17 cellular contexts compared by ENCODE assay signal in genomic region chr12:104599272-104599984, GRCh38.
"Had no signal": no experiment of that assay in that cellular context is flagged by ENCODE, and none has a peak within 500 bp of the region (broad histone marks: within the 10 kb centered on the region; RNA-seq: fewer than 3 reads in every experiment).

No MANE protein-coding gene starts in this region.

- H3K36me3 ChIP-seq: colonic mucosa, suprapubic skin, transverse colon had no signal

- ATAC-seq: activated CD4-positive, CD25-positive, alpha-beta regulatory T cell treated with anti-CD3 and anti-CD28 coated beads, Interleukin-2, amount 50 U/mL, for 24 hours; activated CD8-positive, alpha-beta T cell treated with anti-CD3 and anti-CD28 coated beads, Interleukin-2, amount 10 ng/mL, durations not matched to agents 7 days and 5 days; left lobe of liver; stimulated activated naive CD8-positive, alpha-beta T cell treated with anti-CD3 and anti-CD28 coated beads, Interleukin-15, amount 100 ng/mL, for 72 hours had no signal

- H3K9me3 ChIP-seq: colonic mucosa, suprapubic skin, transverse colon had no signal

- H3K27me3 Mint-ChIP-seq: activated CD4-positive, alpha-beta T cell treated with anti-CD3 and anti-CD28 coated beads, Interleukin-2, amount 10 ng/mL, durations not matched to agents 7 days and 5 days; activated T-cell treated with anti-CD3 and anti-CD28 coated beads, Interleukin-2, amount 50 U/mL, for 24 hours; progenitor cell of endocrine pancreas; stimulated activated naive CD8-positive, alpha-beta T cell treated with anti-CD3 and anti-CD28 coated beads, Interleukin-15, amount 100 ng/mL, for 72 hours had no signal

- H3K9me3 Mint-ChIP-seq: activated CD4-positive, alpha-beta T cell treated with anti-CD3 and anti-CD28 coated beads, Interleukin-2, amount 10 ng/mL, durations not matched to agents 7 days and 5 days; activated naive CD4-positive, alpha-beta T cell treated with anti-CD3 and anti-CD28 coated beads for 36 hours; activated T-cell treated with anti-CD3 and anti-CD28 coated beads, Interleukin-2, amount 50 U/mL, for 24 hours; activated T-helper 2 cell treated with anti-CD3 and anti-CD28 coated beads, Interferon-gamma antibody, Interleukin-2, Interleukin-4, amounts not matched to agents 10 μg/mL and 5 μg/mL and 100 μg/mL, durations not matched to agents 14 hours and 24 hours and 36 hours; stimulated activated naive CD8-positive, alpha-beta T cell treated with anti-CD3 and anti-CD28 coated beads, Interleukin-15, amount 100 ng/mL, for 72 hours had no signal

- H3K27ac Mint-ChIP-seq: activated CD4-positive, alpha-beta T cell treated with anti-CD3 and anti-CD28 coated beads, Interleukin-2, amount 10 ng/mL, durations not matched to agents 7 days and 5 days; activated CD8-positive, alpha-beta T cell treated with anti-CD3 and anti-CD28 coated beads, Interleukin-2, amount 10 ng/mL, durations not matched to agents 7 days and 5 days; activated naive CD4-positive, alpha-beta T cell treated with anti-CD3 and anti-CD28 coated beads for 36 hours; activated T-cell treated with anti-CD3 and anti-CD28 coated beads, Interleukin-2, amount 50 U/mL, for 24 hours; activated T-helper 2 cell treated with anti-CD3 and anti-CD28 coated beads, Interferon-gamma antibody, Interleukin-2, Interleukin-4, amounts not matched to agents 10 μg/mL and 5 μg/mL and 100 μg/mL, durations not matched to agents 14 hours and 24 hours and 36 hours; progenitor cell of endocrine pancreas had no signal

- H3K4me1 ChIP-seq: colonic mucosa had no signal

- H3K27ac ChIP-seq: colonic mucosa, suprapubic skin, transverse colon had no signal

- DNase-seq: activated CD4-positive, alpha-beta T cell treated with anti-CD3 and anti-CD28 coated beads, Interleukin-2, amount 10 ng/mL, durations not matched to agents 7 days and 5 days; activated CD8-positive, alpha-beta T cell treated with anti-CD3 and anti-CD28 coated beads, Interleukin-2, amount 10 ng/mL, durations not matched to agents 7 days and 5 days; activated naive CD4-positive, alpha-beta T cell treated with anti-CD3 and anti-CD28 coated beads for 36 hours; activated T-cell treated with anti-CD3 and anti-CD28 coated beads, Interleukin-2, amount 50 U/mL, for 24 hours; central memory CD4-positive, alpha-beta T cell; colonic mucosa; head of caudate nucleus; occipital lobe; stimulated activated CD4-positive, alpha-beta T cell treated with anti-CD3 and anti-CD28 coated beads, Interleukin-2, amount 100 ng/mL, for 24 hours; stimulated activated naive CD8-positive, alpha-beta T cell treated with anti-CD3 and anti-CD28 coated beads, Interleukin-15, amount 100 ng/mL, for 72 hours; transverse colon had no signal

- H3K4me3 Mint-ChIP-seq: activated CD4-positive, alpha-beta T cell treated with anti-CD3 and anti-CD28 coated beads, Interleukin-2, amount 10 ng/mL, durations not matched to agents 7 days and 5 days; activated CD8-positive, alpha-beta T cell treated with anti-CD3 and anti-CD28 coated beads, Interleukin-2, amount 10 ng/mL, durations not matched to agents 7 days and 5 days; activated naive CD4-positive, alpha-beta T cell treated with anti-CD3 and anti-CD28 coated beads for 36 hours; activated T-cell treated with anti-CD3 and anti-CD28 coated beads, Interleukin-2, amount 50 U/mL, for 24 hours; brain; stimulated activated naive CD8-positive, alpha-beta T cell treated with anti-CD3 and anti-CD28 coated beads, Interleukin-15, amount 100 ng/mL, for 72 hours had no signal

- H3K27me3 ChIP-seq: colonic mucosa, suprapubic skin, transverse colon had no signal

- H3K4me3 ChIP-seq: colonic mucosa, suprapubic skin, transverse colon had no signal
